In genomic region chr12:112419269-112420133, GRCh38 we compare ENCODE assay signal across 8 cellular contexts. TPM values are rescaled to one million over a fixed set of nuclear protein-coding genes. Genes with fewer than 3 reads are reported as not detected.
DNase-seq lines count a peak whose midpoint lies in the region; ATAC-seq and TF ChIP-seq lines count a peak whose summit lies in the region.

No MANE protein-coding gene starts in this region.

- H3K27ac ChIP-seq in DND-41 (ENCODE audit: low read length) (peak overlapping the region; percentile 89), cardiac muscle cell (peak overlapping the region; percentile 98), trophoblast cell (ENCODE audit: low read depth, low read length) (peak overlapping the region; percentile 94)

- H3K4me2 ChIP-seq in DND-41 (ENCODE audit: insufficient read depth, low read length) (peak overlapping the region; percentile 84), trophoblast cell (ENCODE audit: low read length) (peak overlapping the region; percentile 64)

- H3K9me3 Mint-ChIP-seq in activated naive CD4-positive, alpha-beta T cell treated with anti-CD3 and anti-CD28 coated beads, Interleukin-2, amount 50 U/mL, for 72 hours = no peaks in the 10 kb centered on the region

- ATAC-seq in DND-41 (ENCODE audit: insufficient read depth, low read depth) = peak; percentile 65
- peak; percentile 42 for ATAC-seq in GM21515 (IDR thresholded peaks at IDR 0.05; ENCODE audit: unreplicated experiment)
- ATAC-seq in activated naive CD4-positive, alpha-beta T cell treated with anti-CD3 and anti-CD28 coated beads, Interleukin-2, amount 50 U/mL, for 72 hours = peak in 1 of 2 donors; percentile 47

- H4K20me1 ChIP-seq in DND-41 (ENCODE audit: insufficient read depth, low read length) = peaks cover 38% of the 10 kb centered on the region; the same call in 1 of the 2 replicates

- peak overlapping the region; percentile 88 for H3K4ac ChIP-seq in trophoblast cell (ENCODE audit: low read depth, low read length)

- peak overlapping the region; percentile 99 for H3K27ac Mint-ChIP-seq in activated naive CD4-positive, alpha-beta T cell treated with anti-CD3 and anti-CD28 coated beads, Interleukin-2, amount 50 U/mL, for 72 hours

- peak overlapping the region; percentile 77 for H4K12ac ChIP-seq in trophoblast cell (ENCODE audit: low read depth, low read length)

- no peak overlapping the region for H2BK12ac ChIP-seq in trophoblast cell (ENCODE audit: low read length)

- no peaks in the 10 kb centered on the region for H3K9me3 ChIP-seq in DND-41 (ENCODE audit: insufficient read depth, low read length, severe bottlenecking)
- no peaks in the 10 kb centered on the region for H3K9me3 ChIP-seq in cardiac muscle cell (ENCODE audit: low read depth)
- no peaks in the 10 kb centered on the region for H3K9me3 ChIP-seq in trophoblast cell (ENCODE audit: insufficient read depth, low read depth, low read length)

- H3K4me1 ChIP-seq in DND-41 (ENCODE audit: insufficient read depth, low read length) (peaks cover 42% of the 10 kb centered on the region), cardiac muscle cell (ENCODE audit: low read depth) (no peaks in the 10 kb centered on the region), trophoblast cell (ENCODE audit: control insufficient read depth in 1 of 2, insufficient read depth in 2 of 2, low read length in 2 of 2) (peaks cover 0 to 4% of the 10 kb centered on the region in 2 experiments)

- peaks cover 11% of the 10 kb centered on the region for H3K79me1 ChIP-seq in trophoblast cell (ENCODE audit: low read length)

- peak overlapping the region; percentile 68 for H3K18ac ChIP-seq in trophoblast cell (ENCODE audit: low read length)

- H3K36me3 ChIP-seq in DND-41 (ENCODE audit: insufficient read depth, low read length) = peaks cover 10% of the 10 kb centered on the region
- H3K36me3 ChIP-seq in cardiac muscle cell = no peaks in the 10 kb centered on the region
- no peaks in the 10 kb centered on the region for H3K36me3 ChIP-seq in trophoblast cell (ENCODE audit: control insufficient read depth in 1 of 2, insufficient read depth in 2 of 2, low read length in 2 of 2)

- H3K14ac ChIP-seq in trophoblast cell (ENCODE audit: low read length) = peak overlapping the region; percentile 87

- H2BK5ac ChIP-seq in trophoblast cell (ENCODE audit: low read depth, low read length, poor library complexity) = peak overlapping the region; percentile 97

- peak overlapping the region; percentile 97 for H3K4me3 ChIP-seq in DND-41 (ENCODE audit: low read depth in 1 of 2, low read length in 2 of 2)
- H3K4me3 ChIP-seq in LNCaP clone FGC (ENCODE audit: low read depth, low read length) = peak overlapping the region; percentile 77
- H3K4me3 ChIP-seq in cardiac muscle cell = peak overlapping the region; percentile 53
- peak overlapping the region; percentile 98 for H3K4me3 ChIP-seq in trophoblast cell (ENCODE audit: low read depth, low read length)

- H2AFZ ChIP-seq in DND-41 (ENCODE audit: low read depth, low read length) (peak overlapping the region; percentile 98), trophoblast cell (ENCODE audit: insufficient read depth, low read length, poor library complexity) (peak overlapping the region; percentile 75)

- H2AK5ac ChIP-seq in trophoblast cell (ENCODE audit: low read length) = peak overlapping the region; percentile 63

- TF ChIP-seq CTCF in DND-41 (IDR thresholded peaks at IDR 0.05; ENCODE audit: borderline replicate concordance, extremely low read depth, low read length, poor library complexity, severe bottlenecking) (no peak), LNCaP clone FGC (IDR thresholded peaks at IDR 0.05; ENCODE audit: control insufficient read depth, extremely low read depth, insufficient read depth) (no peak), cardiac muscle cell (IDR thresholded peaks at IDR 0.05; ENCODE audit: low read depth, low read length) (no peak)

- H3K36me3 Mint-ChIP-seq in activated naive CD4-positive, alpha-beta T cell treated with anti-CD3 and anti-CD28 coated beads, Interleukin-2, amount 50 U/mL, for 72 hours = peaks cover 12 to 19% of the 10 kb centered on the region in 2 donors

- H3K9ac ChIP-seq in DND-41 (ENCODE audit: low read depth, low read length) (peak overlapping the region; percentile 68), trophoblast cell (ENCODE audit: low read length) (peak overlapping the region; percentile 98)

- peak overlapping the region; percentile 97 for H4K8ac ChIP-seq in trophoblast cell (ENCODE audit: low read depth, low read length)

- DNase-seq in DND-41 (no peak), LNCaP clone FGC (ENCODE audit: low read depth) (no peak), cardiac muscle cell (ENCODE audit: low read depth in 1 of 2, low spot score in 1 of 2) (peak; percentile 79 to 88), trophoblast cell (peak; percentile 82 to 92), NCI-H2029 (lab: John Stamatoyannopoulos, UW) (no peak)
- DNase-seq in activated naive CD4-positive, alpha-beta T cell treated with anti-CD3 and anti-CD28 coated beads, Interleukin-2, amount 50 U/mL, for 72 hours (ENCODE audit: low spot score in 2 of 2) = no peak
- DNase-seq in NK-92 treated with Interleukin-12 subunit alpha and Interleukin-12 subunit beta, amount 100 ng/mL, for 24 hours (lab: John Stamatoyannopoulos, UW) = no peak

- peak overlapping the region; percentile 85 for H2BK120ac ChIP-seq in trophoblast cell (ENCODE audit: insufficient read depth, low read length, poor library complexity)

- no peaks in the 10 kb centered on the region for H3K27me3 ChIP-seq in DND-41 (ENCODE audit: insufficient read depth, low read length, poor library complexity)
- H3K27me3 ChIP-seq in cardiac muscle cell = no peaks in the 10 kb centered on the region
- no peaks in the 10 kb centered on the region for H3K27me3 ChIP-seq in trophoblast cell (ENCODE audit: insufficient read depth, low read length)

- H4K91ac ChIP-seq in trophoblast cell (ENCODE audit: low read depth, low read length) = peak overlapping the region; percentile 88

- H3K23ac ChIP-seq in trophoblast cell (ENCODE audit: low read length) = no peak overlapping the region

- WGBS in trophoblast cell (ENCODE audit: extremely low coverage, insufficient coverage, insufficient read length) = no CpG with 5 or more reads among the region's 34 CpGs

- H3K79me2 ChIP-seq in DND-41 (ENCODE audit: insufficient read depth, low read length) (peaks cover 69% of the 10 kb centered on the region), trophoblast cell (ENCODE audit: control insufficient read depth, insufficient read depth, low read length, poor library complexity) (peaks cover 14% of the 10 kb centered on the region)

RNA-seq across cellular contexts. Expression of gene PTPN11, which starts 0.8 kb away (rescaled TPM):
- total RNA-seq in activated naive CD4-positive, alpha-beta T cell treated with anti-CD3 and anti-CD28 coated beads, Interleukin-2, amount 50 U/mL, for 72 hours = 100 to 1,000 TPM; 105 to 118 TPM
- total RNA-seq in cardiac muscle cell = 54.9 and 55.8 TPM in 2 replicates
- polyA plus RNA-seq in cardiac muscle cell = 40.9 and 47.1 TPM in 2 replicates
- 60.9 and 63.8 TPM in 2 replicates for polyA plus RNA-seq in trophoblast cell (2013)

RNA-seq across cellular contexts. Expression of gene RPL6, which starts 10.1 kb away (rescaled TPM):
- 1,000 to 10,000 TPM; 1,565 to 2,604 TPM for total RNA-seq in activated naive CD4-positive, alpha-beta T cell treated with anti-CD3 and anti-CD28 coated beads, Interleukin-2, amount 50 U/mL, for 72 hours
- 1,548 and 2,038 TPM in 2 replicates for total RNA-seq in cardiac muscle cell
- polyA plus RNA-seq in cardiac muscle cell = 320 and 329 TPM in 2 replicates
- polyA plus RNA-seq in trophoblast cell (2013) = 1,595 and 1,657 TPM in 2 replicates

RNA-seq across cellular contexts. Expression of gene HECTD4, which starts 37.3 kb away (rescaled TPM):
- total RNA-seq in activated naive CD4-positive, alpha-beta T cell treated with anti-CD3 and anti-CD28 coated beads, Interleukin-2, amount 50 U/mL, for 72 hours = 10 to 100 TPM; 26.7 to 31.0 TPM
- 16.0 and 33.7 TPM in 2 replicates for total RNA-seq in cardiac muscle cell
- polyA plus RNA-seq in cardiac muscle cell = 29.4 and 34.4 TPM in 2 replicates
- polyA plus RNA-seq in trophoblast cell (2013) = 9.2 and 10.2 TPM in 2 replicates

Comparison
In these comparisons a context has a peak if more than half of its experiments do, and no peak if none do; other contexts are left out.
1. DNase-seq: peak in cardiac muscle cell (2 of 2) and trophoblast cell (2 of 2); none in DND-41 (single experiment), LNCaP clone FGC (single experiment), activated naive CD4-positive, alpha-beta T cell treated with anti-CD3 and anti-CD28 coated beads, Interleukin-2, amount 50 U/mL, for 72 hours (0 of 2), NCI-H2029 (single experiment) and NK-92 treated with Interleukin-12 subunit alpha and Interleukin-12 subunit beta, amount 100 ng/mL, for 24 hours (single experiment).
2. Peak in every context shown above with its lines, with median percentiles within 50 percentile points of each other: H3K27ac ChIP-seq and H3K4me3 ChIP-seq.